ENCODE assay signal across 13 cellular contexts in the genomic region with DNA sequence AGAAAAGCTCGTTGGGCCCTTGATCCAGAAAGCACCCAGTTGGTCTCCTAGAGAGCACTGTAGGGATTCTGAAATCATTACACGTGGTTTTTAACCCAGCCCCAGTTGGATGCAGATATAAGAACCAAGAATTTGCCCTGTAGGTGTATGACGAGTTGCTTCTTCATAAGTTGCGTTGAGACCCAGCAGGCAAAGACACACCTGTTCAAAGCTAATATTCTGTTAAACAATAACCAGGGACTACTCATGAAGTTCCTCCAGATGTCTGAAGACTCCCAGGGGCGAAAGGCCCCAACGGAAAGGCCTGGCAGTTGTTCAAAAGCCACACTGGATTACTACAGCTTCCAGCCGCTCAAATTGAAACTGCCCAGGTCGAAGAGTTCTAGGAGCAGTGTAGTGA.
DNase-seq lines count a peak whose midpoint lies in the region; ATAC-seq, FAIRE-seq and TF ChIP-seq lines count a peak whose summit lies in the region.
"Had no signal": no experiment of that assay in that cellular context is flagged by ENCODE, and none has a peak within 500 bp of the region (broad histone marks: within the 10 kb centered on the region; RNA-seq: fewer than 3 reads in every experiment).

No MANE protein-coding gene starts in this region.

- H3K4me1 ChIP-seq in BLaER1 treated with 17β-estradiol and CSF1 and Interleukin-3, amounts not matched to agents 10 nM and 100 nM = peaks cover 13 to 33% (median 28%) of the 10 kb centered on the region in 10 experiments; a peak in 19 of 20 replicates
- H3K4me1 ChIP-seq in Peyer's patch (peaks cover 0 to 6% (median 0%) of the 10 kb centered on the region in 4 donors), adrenal gland (replicated peaks in 1 of 2) (no peaks in the 10 kb centered on the region), tibial nerve (no peaks in the 10 kb centered on the region)

- intact Hi-C loops in adrenal gland (cut with DNase I) = loop anchor here in 1 of 2 donors (10.0 kb wide), 1 partner anchor 78 kb away; no protein-coding TSS in a partner anchor

- TF ChIP-seq POLR2A in Peyer's patch (IDR thresholded peaks at IDR 0.05) (no peak), adrenal gland (IDR thresholded peaks at IDR 0.05) (no peak), tibial nerve (IDR thresholded peaks at IDR 0.05) (no peak)

- H3K9me3 Mint-ChIP-seq in activated naive CD4-positive, alpha-beta T cell treated with anti-CD3 and anti-CD28 coated beads, Interleukin-2, amount 50 U/mL, for 72 hours = no peaks in the 10 kb centered on the region
- H3K9me3 Mint-ChIP-seq: activated CD4-positive, alpha-beta T cell treated with anti-CD3 and anti-CD28 coated beads, Interleukin-2, amount 10 ng/mL, durations not matched to agents 24 days and 14 days; CD8-positive, alpha-beta T cell had no signal

- TF ChIP-seq CTCF in Peyer's patch (IDR thresholded peaks at IDR 0.05) (no peak), adrenal gland (IDR thresholded peaks at IDR 0.05) (no peak), tibial nerve (IDR thresholded peaks at IDR 0.05) (no peak)

- H3K36me3 ChIP-seq in BLaER1 treated with 17β-estradiol and CSF1 and Interleukin-3, amounts not matched to agents 10 nM and 100 nM = no peaks in the 10 kb centered on the region
- H3K36me3 ChIP-seq in Peyer's patch = no peaks in the 10 kb centered on the region
- H3K36me3 ChIP-seq in adrenal gland (replicated peaks in 1 of 2) = no peaks in the 10 kb centered on the region
- H3K36me3 ChIP-seq in tibial nerve = no peaks in the 10 kb centered on the region
- H3K36me3 ChIP-seq: brain microvascular endothelial cell had no signal

- in situ Hi-C loops in ACHN (cut with HindIII; ENCODE audit: low pct_ligation_motif_present, low pct_unique_long_range_greater_than_20kb, low sequenced_read_pairs) = no loop called here

- H3K36me3 Mint-ChIP-seq in activated naive CD4-positive, alpha-beta T cell treated with anti-CD3 and anti-CD28 coated beads, Interleukin-2, amount 50 U/mL, for 72 hours = no peaks in the 10 kb centered on the region
- H3K36me3 Mint-ChIP-seq: CD8-positive, alpha-beta T cell had no signal

- H4K20me1 ChIP-seq in BLaER1 treated with 17β-estradiol and CSF1 and Interleukin-3, amounts not matched to agents 10 nM and 100 nM = no peaks in the 10 kb centered on the region

- peak; percentile 99 for FAIRE-seq in GM19239 (lab: Jason Lieb, UNC)

- TF ChIP-seq EP300 in tibial nerve (IDR thresholded peaks at IDR 0.05) = no peak

- peaks cover 0 to 3% (median 0%) of the 10 kb centered on the region in 11 experiments; a peak in 1 of 22 replicates for H3K9me3 ChIP-seq in BLaER1 treated with 17β-estradiol and CSF1 and Interleukin-3, amounts not matched to agents 10 nM and 100 nM (replicated peaks in 1 of 11)
- H3K9me3 ChIP-seq in Peyer's patch = no peaks in the 10 kb centered on the region
- no peaks in the 10 kb centered on the region for H3K9me3 ChIP-seq in adrenal gland (replicated peaks in 1 of 3)
- no peaks in the 10 kb centered on the region for H3K9me3 ChIP-seq in tibial nerve

- WGBS in adrenal gland, 4 donors = 66 to 74% (median 71%) methylated on average over 8 of the region's 8 CpGs
- 59 to 71% methylated on average over 8 of the region's 8 CpGs for WGBS in tibial nerve, 2 donors

- H3K4me3 ChIP-seq in BLaER1 treated with 17β-estradiol and CSF1 and Interleukin-3, amounts not matched to agents 10 nM and 100 nM = no peak overlapping the region
- no peak overlapping the region for H3K4me3 ChIP-seq in Peyer's patch
- no peak overlapping the region for H3K4me3 ChIP-seq in adrenal gland
- no peak overlapping the region for H3K4me3 ChIP-seq in tibial nerve

- peak overlapping the region in 9 of 11 experiments; percentile 40 to 58 (median 48); a peak in 18 of 22 replicates for H3K4me2 ChIP-seq in BLaER1 treated with 17β-estradiol and CSF1 and Interleukin-3, amounts not matched to agents 10 nM and 100 nM

- peak; percentile 90 for ATAC-seq in HG02973 (IDR thresholded peaks at IDR 0.05; ENCODE audit: unreplicated experiment)
- no peak for ATAC-seq in activated naive CD4-positive, alpha-beta T cell treated with anti-CD3 and anti-CD28 coated beads, Interleukin-2, amount 50 U/mL, for 72 hours
- ATAC-seq: CD8-positive, alpha-beta T cell had no signal

- H3K27ac Mint-ChIP-seq in activated naive CD4-positive, alpha-beta T cell treated with anti-CD3 and anti-CD28 coated beads, Interleukin-2, amount 50 U/mL, for 72 hours = no peak overlapping the region
- H3K27ac Mint-ChIP-seq: activated CD4-positive, alpha-beta T cell treated with anti-CD3 and anti-CD28 coated beads, Interleukin-2, amount 10 ng/mL, durations not matched to agents 24 days and 14 days; CD8-positive, alpha-beta T cell had no signal

- H3K9ac ChIP-seq in BLaER1 treated with 17β-estradiol and CSF1 and Interleukin-3, amounts not matched to agents 10 nM and 100 nM = no peak overlapping the region

- no peaks in the 10 kb centered on the region for H3K27me3 ChIP-seq in BLaER1 treated with 17β-estradiol and CSF1 and Interleukin-3, amounts not matched to agents 10 nM and 100 nM
- H3K27me3 ChIP-seq in Peyer's patch (no peaks in the 10 kb centered on the region), adrenal gland (no peaks in the 10 kb centered on the region), tibial nerve (no peaks in the 10 kb centered on the region)
- H3K27me3 ChIP-seq: brain microvascular endothelial cell had no signal

- H3K27ac ChIP-seq in BLaER1 treated with 17β-estradiol and CSF1 and Interleukin-3, amounts not matched to agents 10 nM and 100 nM = peak overlapping the region in 4 of 11 experiments; percentile 10 to 20 (median 17); a peak in 5 of 22 replicates
- peak overlapping the region in 2 of 4 donors; percentile 63 to 68 for H3K27ac ChIP-seq in Peyer's patch
- H3K27ac ChIP-seq in adrenal gland = no peak overlapping the region
- H3K27ac ChIP-seq in tibial nerve = no peak overlapping the region
- H3K27ac ChIP-seq: brain microvascular endothelial cell had no signal

- peak; percentile 69 for DNase-seq in GM19239 (ENCODE audit: insufficient read length, low spot score)
- peak in 2 of 3 donors; percentile 68 to 83 for DNase-seq in Peyer's patch
- DNase-seq in adrenal gland = no peak
- DNase-seq in tibial nerve (ENCODE audit: low spot score in 2 of 2) = no peak
- no peak for DNase-seq in ACHN
- DNase-seq in activated naive CD4-positive, alpha-beta T cell treated with anti-CD3 and anti-CD28 coated beads, Interleukin-2, amount 50 U/mL, for 72 hours (ENCODE audit: low spot score in 2 of 2) = no peak
- DNase-seq: activated CD4-positive, alpha-beta T cell treated with anti-CD3 and anti-CD28 coated beads, Interleukin-2, amount 10 ng/mL, durations not matched to agents 24 days and 14 days; brain microvascular endothelial cell; CD8-positive, alpha-beta T cell; NCI-H526; stimulated activated CD8-positive, alpha-beta memory T cell treated with anti-CD3 and anti-CD28 coated beads, Interleukin-4, amount 100 ng/mL, for 48 hours had no signal

Comparison
In these comparisons a context has a peak if more than half of its experiments do, and no peak if none do; other contexts are left out.
1. DNase-seq: peak in GM19239 (single experiment) and Peyer's patch (2 of 3); none in adrenal gland (0 of 7), tibial nerve (0 of 2), ACHN (single experiment) and activated naive CD4-positive, alpha-beta T cell treated with anti-CD3 and anti-CD28 coated beads, Interleukin-2, amount 50 U/mL, for 72 hours (0 of 2).